ENCODE assay signal across 14 cellular contexts in genomic region chr22:24338701-24339451, GRCh38.
DNase-seq lines count a peak whose midpoint lies in the region; FAIRE-seq lines count a peak whose summit lies in the region.
"Had no signal": no experiment of that assay in that cellular context is flagged by ENCODE, and none has a peak within 500 bp of the region (broad histone marks: within the 10 kb centered on the region; RNA-seq: fewer than 3 reads in every experiment).

No MANE protein-coding gene starts in this region.

- no peak overlapping the region for H3K56ac ChIP-seq in mesendoderm (ENCODE audit: low read length)

- peaks cover 1% of the 10 kb centered on the region for H3K36me3 ChIP-seq in mesendoderm (ENCODE audit: control insufficient read depth, insufficient read depth, low read length)

- no peak overlapping the region for H3K4ac ChIP-seq in mesendoderm (ENCODE audit: low read depth, low read length)

- no peak overlapping the region for H4K8ac ChIP-seq in mesendoderm (ENCODE audit: low read depth, low read length)

- peaks cover 17% of the 10 kb centered on the region for H3K4me1 Mint-ChIP-seq in activated naive CD4-positive, alpha-beta T cell treated with anti-CD3 and anti-CD28 coated beads, Interleukin-2, amount 10 ng/mL, durations not matched to agents 7 days and 5 days
- peaks cover 9% of the 10 kb centered on the region for H3K4me1 Mint-ChIP-seq in T-helper 2 cell treated with Interferon-gamma antibody and Interleukin-4, amounts not matched to agents 5 μg/mL and 100 μg/mL, for 36 hours (ENCODE audit: low read depth)

- no peak overlapping the region for H4K5ac ChIP-seq in mesendoderm (ENCODE audit: low read length)

- H3K79me1 ChIP-seq in mesendoderm (ENCODE audit: low read length), result no peaks in the 10 kb centered on the region

- CTCF ChIA-PET in activated naive CD4-positive, alpha-beta T cell treated with anti-CD3 and anti-CD28 coated beads, Interleukin-2, amount 10 ng/mL, durations not matched to agents 7 days and 5 days (lab: Charles Lee), result interaction anchor here (1.5 kb wide), 1 partner anchor 183 kb away, joined by 4 read pairs; no protein-coding TSS in a partner anchor

- no peaks in the 10 kb centered on the region for H3K4me1 ChIP-seq in mesendoderm (ENCODE audit: control insufficient read depth, low read depth, low read length)

- H3K27me3 ChIP-seq in mesendoderm (ENCODE audit: insufficient read depth, low read length, poor library complexity), result no peaks in the 10 kb centered on the region
- H3K27me3 ChIP-seq: foreskin keratinocyte, spleen had no signal

- no peak overlapping the region for H3K4me3 Mint-ChIP-seq in activated naive CD4-positive, alpha-beta T cell treated with anti-CD3 and anti-CD28 coated beads, Interleukin-2, amount 10 ng/mL, durations not matched to agents 7 days and 5 days
- no peak overlapping the region for H3K4me3 Mint-ChIP-seq in T-helper 2 cell treated with Interferon-gamma antibody and Interleukin-4, amounts not matched to agents 5 μg/mL and 100 μg/mL, for 36 hours
- H3K4me3 Mint-ChIP-seq: activated T-cell treated with anti-CD3 and anti-CD28 coated beads, Interleukin-2, amount 50 U/mL, for 72 hours; central memory CD8-positive, alpha-beta T cell had no signal

- no peak overlapping the region for H2BK5ac ChIP-seq in mesendoderm (ENCODE audit: low read length)

- no peak overlapping the region for H2BK120ac ChIP-seq in mesendoderm (ENCODE audit: low read depth, low read length)

- no peak overlapping the region for H3K4me3 ChIP-seq in mesendoderm (ENCODE audit: low read length)
- H3K4me3 ChIP-seq: spleen had no signal

- no peaks in the 10 kb centered on the region for H3K27me3 Mint-ChIP-seq in activated naive CD4-positive, alpha-beta T cell treated with anti-CD3 and anti-CD28 coated beads, Interleukin-2, amount 10 ng/mL, durations not matched to agents 7 days and 5 days
- H3K27me3 Mint-ChIP-seq in T-helper 2 cell treated with Interferon-gamma antibody and Interleukin-4, amounts not matched to agents 5 μg/mL and 100 μg/mL, for 36 hours (ENCODE audit: low read depth), result no peaks in the 10 kb centered on the region
- H3K27me3 Mint-ChIP-seq: central memory CD8-positive, alpha-beta T cell had no signal

- no peak for DNase-seq in activated naive CD4-positive, alpha-beta T cell treated with anti-CD3 and anti-CD28 coated beads, Interleukin-2, amount 10 ng/mL, durations not matched to agents 7 days and 5 days
- DNase-seq in activated naive CD4-positive, alpha-beta T cell (lab: John Stamatoyannopoulos, UW), result no peak
- DNase-seq in fibroblast of peridontal ligament (ENCODE audit: extremely low read depth) (peak; percentile 30), mesendoderm (peak; percentile 44), urothelium cell line (ENCODE audit: low spot score) (no peak), superior temporal gyrus (ENCODE audit: extremely low spot score) (no peak), NCI-H2227 treated with DMSO at 0.1 percent for 48 hours (lab: John Stamatoyannopoulos, UW) (no peak)
- DNase-seq in T-helper 2 cell treated with Interferon-gamma antibody and Interleukin-4, amounts not matched to agents 5 μg/mL and 100 μg/mL, for 36 hours (ENCODE audit: low spot score), result no peak
- DNase-seq: ACHN; activated T-cell treated with anti-CD3 and anti-CD28 coated beads, Interleukin-2, amount 50 U/mL, for 72 hours; foreskin keratinocyte; spleen had no signal

- H3K27ac ChIP-seq in mesendoderm (ENCODE audit: low read depth, low read length), result peak overlapping the region; percentile 47
- H3K27ac ChIP-seq: foreskin keratinocyte, KMS-11 had no signal

- FAIRE-seq in urothelium cell line (lab: Jason Lieb, UNC), result peak; percentile 55

- H3K27ac Mint-ChIP-seq in activated naive CD4-positive, alpha-beta T cell treated with anti-CD3 and anti-CD28 coated beads, Interleukin-2, amount 10 ng/mL, durations not matched to agents 7 days and 5 days, result peak overlapping the region; percentile 4
- no peak overlapping the region for H3K27ac Mint-ChIP-seq in T-helper 2 cell treated with Interferon-gamma antibody and Interleukin-4, amounts not matched to agents 5 μg/mL and 100 μg/mL, for 36 hours
- H3K27ac Mint-ChIP-seq: activated T-cell treated with anti-CD3 and anti-CD28 coated beads, Interleukin-2, amount 50 U/mL, for 72 hours had no signal

- H2AK5ac ChIP-seq in mesendoderm (ENCODE audit: low read length), result no peak overlapping the region

- H3K36me3 Mint-ChIP-seq in activated naive CD4-positive, alpha-beta T cell treated with anti-CD3 and anti-CD28 coated beads, Interleukin-2, amount 10 ng/mL, durations not matched to agents 7 days and 5 days, result peaks cover 32% of the 10 kb centered on the region
- peaks cover 26% of the 10 kb centered on the region for H3K36me3 Mint-ChIP-seq in T-helper 2 cell treated with Interferon-gamma antibody and Interleukin-4, amounts not matched to agents 5 μg/mL and 100 μg/mL, for 36 hours (ENCODE audit: low read depth)

- H3K18ac ChIP-seq in mesendoderm (ENCODE audit: low read length), result no peak overlapping the region

- no CpG with 5 or more reads among the region's 3 CpGs for WGBS in mesendoderm (ENCODE audit: extremely low coverage, insufficient coverage, low lambda C conversion rate)

- no peak overlapping the region for H2BK15ac ChIP-seq in mesendoderm (replicated peaks; ENCODE audit: low read depth)

- H3K9ac ChIP-seq in mesendoderm (ENCODE audit: low read length), result no peak overlapping the region
- H3K9ac ChIP-seq: KMS-11 had no signal

- H3K9me3 Mint-ChIP-seq in activated naive CD4-positive, alpha-beta T cell treated with anti-CD3 and anti-CD28 coated beads, Interleukin-2, amount 10 ng/mL, durations not matched to agents 7 days and 5 days, result no peaks in the 10 kb centered on the region
- no peaks in the 10 kb centered on the region for H3K9me3 Mint-ChIP-seq in T-helper 2 cell treated with Interferon-gamma antibody and Interleukin-4, amounts not matched to agents 5 μg/mL and 100 μg/mL, for 36 hours
- H3K9me3 Mint-ChIP-seq: activated T-cell treated with anti-CD3 and anti-CD28 coated beads, Interleukin-2, amount 50 U/mL, for 72 hours; central memory CD8-positive, alpha-beta T cell had no signal

- no peak overlapping the region for H3K4me2 ChIP-seq in mesendoderm (ENCODE audit: low read length)
- H3K4me2 ChIP-seq: KMS-11 had no signal

- no peaks in the 10 kb centered on the region for H3K79me2 ChIP-seq in mesendoderm (ENCODE audit: control insufficient read depth, insufficient read depth, low read length)

- H3K23ac ChIP-seq in mesendoderm (ENCODE audit: low read length), result no peak overlapping the region

Comparison
In these comparisons a context has a peak if more than half of its experiments do, and no peak if none do; other contexts are left out.
1. DNase-seq: peak in fibroblast of peridontal ligament (single experiment) and mesendoderm (single experiment); none in activated naive CD4-positive, alpha-beta T cell treated with anti-CD3 and anti-CD28 coated beads, Interleukin-2, amount 10 ng/mL, durations not matched to agents 7 days and 5 days (single experiment), activated naive CD4-positive, alpha-beta T cell (0 of 4), urothelium cell line (single experiment), superior temporal gyrus (single experiment), T-helper 2 cell treated with Interferon-gamma antibody and Interleukin-4, amounts not matched to agents 5 μg/mL and 100 μg/mL, for 36 hours (single experiment) and NCI-H2227 treated with DMSO at 0.1 percent for 48 hours (single experiment).